ENCODE assay signal across 11 cellular contexts in the genomic region with DNA sequence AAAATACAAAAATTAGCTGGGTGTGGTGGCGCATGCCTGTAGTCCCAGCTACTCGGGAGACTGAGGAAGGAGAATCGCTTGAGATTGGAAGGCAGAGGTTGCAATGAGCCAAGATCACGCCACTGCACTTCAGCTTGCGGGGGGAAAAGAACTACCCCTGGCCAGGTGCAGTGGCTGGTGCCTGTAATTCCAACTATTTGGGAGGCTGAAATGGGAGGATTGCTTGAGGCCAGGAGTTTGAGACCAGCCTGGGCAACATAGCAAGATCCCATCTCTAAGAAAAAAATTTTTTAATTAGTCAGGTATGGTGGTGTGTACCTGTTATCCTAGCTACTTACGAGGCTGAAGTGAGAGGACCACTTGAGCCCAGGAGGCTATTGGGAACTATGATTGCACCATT. TPM values are rescaled to one million over a fixed set of nuclear protein-coding genes. Genes with fewer than 3 reads are reported as not detected.
DNase-seq lines count a peak whose midpoint lies in the region; ATAC-seq and TF ChIP-seq lines count a peak whose summit lies in the region.
"Not testable (repeated sequence)": the region's sequence is repeated elsewhere in the genome, so short reads cannot be mapped to it uniquely, and the experiment has no call there.
"Had no signal": no experiment of that assay in that cellular context is flagged by ENCODE, and none has a peak within 500 bp of the region (broad histone marks: within the 10 kb centered on the region; RNA-seq: fewer than 3 reads in every experiment).

No MANE protein-coding gene starts in this region.

- intact Hi-C loops in CD4-positive, alpha-beta T cell (cut with DNase I, micrococcal nuclease); left ventricle myocardium inferior (cut with micrococcal nuclease): not testable (repeated sequence)
- intact Hi-C loops in natural killer cell (cut with micrococcal nuclease) = loop anchor here (5.0 kb wide), 2 partner anchors 122 to 203 kb away; a partner anchor contains a TSS

- POLR2A ChIA-PET in CD4-positive, alpha-beta T cell (lab: Charles Lee) = interaction anchor here (0.6 kb wide), 1 partner anchor 182 kb away, joined by 6 read pairs; no protein-coding TSS in a partner anchor
- POLR2A ChIA-PET in T-cell (lab: Charles Lee) = not testable (repeated sequence)

- peaks cover 32% of the 10 kb centered on the region for H3K4me1 Mint-ChIP-seq in CD4-positive, alpha-beta T cell (ENCODE audit: low read depth)
- peaks cover 33 to 40% (median 39%) of the 10 kb centered on the region in 3 donors for H3K4me1 Mint-ChIP-seq in T-cell
- H3K4me1 Mint-ChIP-seq in activated T-helper 17 cell treated with anti-CD3 and anti-CD28 coated beads, Interleukin-2, amount 50 U/mL, for 72 hours = peaks cover 12% of the 10 kb centered on the region
- H3K4me1 Mint-ChIP-seq in effector memory CD8-positive, alpha-beta T cell (ENCODE audit: low read depth in 2 of 2) = peaks cover 15 to 33% of the 10 kb centered on the region in 2 donors
- peaks cover 37% of the 10 kb centered on the region in 2 donors for H3K4me1 Mint-ChIP-seq in natural killer cell

- H3K4me1 ChIP-seq in left ventricle myocardium inferior (peaks cover 37% of the 10 kb centered on the region), neutrophil (ENCODE audit: control insufficient read depth in 1 of 2, insufficient read depth in 1 of 2, low read depth in 1 of 2, low read length in 1 of 2) (peaks cover 32 to 34% of the 10 kb centered on the region in 2 experiments)

- H3K27me3 Mint-ChIP-seq in CD4-positive, alpha-beta T cell; T-cell; activated T-helper 17 cell treated with anti-CD3 and anti-CD28 coated beads, Interleukin-2, amount 50 U/mL, for 72 hours; effector memory CD8-positive, alpha-beta T cell; natural killer cell (ENCODE audit: low read depth in 2 of 2): not testable (repeated sequence)

- peaks cover 79% of the 10 kb centered on the region for H3K36me3 Mint-ChIP-seq in CD4-positive, alpha-beta T cell (ENCODE audit: low read depth)
- H3K36me3 Mint-ChIP-seq in T-cell (peaks cover 48% of the 10 kb centered on the region), natural killer cell (peaks cover 17% of the 10 kb centered on the region)
- peaks cover 95% of the 10 kb centered on the region for H3K36me3 Mint-ChIP-seq in activated T-helper 17 cell treated with anti-CD3 and anti-CD28 coated beads, Interleukin-2, amount 50 U/mL, for 72 hours (ENCODE audit: low read depth)
- peaks cover 42% of the 10 kb centered on the region for H3K36me3 Mint-ChIP-seq in effector memory CD8-positive, alpha-beta T cell (ENCODE audit: insufficient read depth)

- H3K4me3 Mint-ChIP-seq in CD4-positive, alpha-beta T cell; T-cell; activated T-helper 17 cell treated with anti-CD3 and anti-CD28 coated beads, Interleukin-2, amount 50 U/mL, for 72 hours; effector memory CD8-positive, alpha-beta T cell; natural killer cell: not testable (repeated sequence)

- H3K36me3 ChIP-seq in left ventricle myocardium inferior = peaks cover 75% of the 10 kb centered on the region
- H3K36me3 ChIP-seq in neutrophil = peaks cover 50% of the 10 kb centered on the region

- CTCF ChIA-PET in CD4-positive, alpha-beta T cell (lab: Charles Lee); T-cell (lab: Charles Lee): not testable (repeated sequence)

- H3K27ac Mint-ChIP-seq in CD4-positive, alpha-beta T cell = peak overlapping the region; percentile 73
- H3K27ac Mint-ChIP-seq in T-cell = peak overlapping the region; percentile 39 to 90
- peak overlapping the region; percentile 62 for H3K27ac Mint-ChIP-seq in activated T-helper 17 cell treated with anti-CD3 and anti-CD28 coated beads, Interleukin-2, amount 50 U/mL, for 72 hours
- H3K27ac Mint-ChIP-seq in effector memory CD8-positive, alpha-beta T cell = peak overlapping the region; percentile 88 to 93
- peak overlapping the region; percentile 88 to 96 for H3K27ac Mint-ChIP-seq in natural killer cell

- H3K27ac ChIP-seq in CD4-positive, alpha-beta T cell (ENCODE audit: low read depth, low read length) = not testable (repeated sequence)
- peak overlapping the region; percentile 53 for H3K27ac ChIP-seq in left ventricle myocardium inferior (replicated peaks)
- peak overlapping the region; percentile 74 for H3K27ac ChIP-seq in neutrophil

- H3K27me3 ChIP-seq in CD4-positive, alpha-beta T cell (ENCODE audit: control insufficient read depth, insufficient read depth, low read length); left ventricle myocardium inferior (ENCODE audit: low read depth); neutrophil: not testable (repeated sequence)

- not testable (repeated sequence) for DNase-seq in CD4-positive, alpha-beta T cell; T-cell; effector memory CD8-positive, alpha-beta T cell; left ventricle myocardium inferior; natural killer cell

- H3K9me3 ChIP-seq in CD4-positive, alpha-beta T cell (ENCODE audit: control insufficient read depth, low read length); left ventricle myocardium inferior (replicated peaks); neutrophil: not testable (repeated sequence)

- not testable (repeated sequence) for ATAC-seq in CD4-positive, alpha-beta T cell (ENCODE audit: poor library complexity); T-cell (replicated peaks in 1 of 4); activated T-helper 17 cell treated with anti-CD3 and anti-CD28 coated beads, Interleukin-2, amount 50 U/mL, for 72 hours (replicated peaks); effector memory CD8-positive, alpha-beta T cell (replicated peaks); natural killer cell

- TF ChIP-seq CTCF in CD4-positive, alpha-beta T cell (IDR thresholded peaks at IDR 0.05); left ventricle myocardium inferior (IDR thresholded peaks at IDR 0.05; ENCODE audit: borderline replicate concordance); natural killer cell (IDR thresholded peaks at IDR 0.05); neutrophil (IDR thresholded peaks at IDR 0.05): not testable (repeated sequence)

- H3K4me3 ChIP-seq in left ventricle myocardium inferior; neutrophil (ENCODE audit: low read depth in 1 of 2, low read length in 1 of 2): not testable (repeated sequence)

- H3K9me3 Mint-ChIP-seq in CD4-positive, alpha-beta T cell; T-cell; activated T-helper 17 cell treated with anti-CD3 and anti-CD28 coated beads, Interleukin-2, amount 50 U/mL, for 72 hours; effector memory CD8-positive, alpha-beta T cell; natural killer cell: not testable (repeated sequence)

RNA-seq across cellular contexts. Expression of a gene that starts 34.8 kb away (rescaled TPM):
- total RNA-seq in CD4-positive, alpha-beta T cell = 1 to 10 TPM; 5.4 to 5.5 TPM
- total RNA-seq in T-cell = 10 to 100 TPM in 3 of 5 donors, 1 to 10 TPM in 2; 7.7 to 18.3 (median 14.4) TPM
- 10 to 100 TPM in 1 of 2 donors, 1 to 10 TPM in 1; 8.4 to 12.2 TPM for total RNA-seq in activated T-helper 17 cell treated with anti-CD3 and anti-CD28 coated beads, Interleukin-2, amount 50 U/mL, for 72 hours
- 4.8 TPM for total RNA-seq in left ventricle myocardium inferior
- total RNA-seq in natural killer cell = 10 to 100 TPM in 2 of 3 donors, 1 to 10 TPM in 1; 8.0 to 16.8 (median 15.5) TPM
- total RNA-seq: H4 had no signal

RNA-seq across cellular contexts. Expression of a gene that starts 59.7 kb away (rescaled TPM):
- not detected for total RNA-seq in CD4-positive, alpha-beta T cell
- total RNA-seq in T-cell = under 1 TPM in 4 of 5 donors, not detected in 1; 0.22 to 0.44 (median 0.33) TPM
- total RNA-seq in activated T-helper 17 cell treated with anti-CD3 and anti-CD28 coated beads, Interleukin-2, amount 50 U/mL, for 72 hours = under 1 TPM; 0.28 to 0.45 TPM
- total RNA-seq in left ventricle myocardium inferior = not detected
- total RNA-seq in natural killer cell = under 1 TPM; 0.24 to 0.88 (median 0.75) TPM
- total RNA-seq: A172; CD4-positive, alpha-beta memory T cell; HFFc6 had no signal
